12 cellular contexts compared by ENCODE assay signal in genomic region chr2:200377774-200378336, GRCh38.
DNase-seq lines count a peak whose midpoint lies in the region; ATAC-seq, FAIRE-seq and TF ChIP-seq lines count a peak whose summit lies in the region.
"Had no signal": no experiment of that assay in that cellular context is flagged by ENCODE, and none has a peak within 500 bp of the region (broad histone marks: within the 10 kb centered on the region; RNA-seq: fewer than 3 reads in every experiment).

No MANE protein-coding gene starts in this region.

- peak; percentile 26 for DNase-seq in NCI-H345 (lab: John Stamatoyannopoulos, UW)
- no peak for DNase-seq in NCI-H345 treated with DMSO at 0.1 percent for 48 hours (lab: John Stamatoyannopoulos, UW; ENCODE audit: unreplicated experiment)
- no peak for DNase-seq in astrocyte (ENCODE audit: low read depth)
- DNase-seq in HepG2 (ENCODE audit: low spot score): peak; percentile 23
- no peak for DNase-seq in tibial artery
- DNase-seq in activated naive CD4-positive, alpha-beta T cell treated with anti-CD3 and anti-CD28 coated beads, Interleukin-2, amount 50 U/mL, for 16 hours: no peak
- no peak for DNase-seq in T-helper 9 cell
- no peak for DNase-seq in NCI-H1436 treated with DMSO at 0.1 percent for 48 hours (lab: John Stamatoyannopoulos, UW)
- DNase-seq: ACHN, Kasumi-1 had no signal

- H3K9me3 Mint-ChIP-seq in astrocyte (ENCODE audit: unreplicated experiment): no peaks in the 10 kb centered on the region
- H3K9me3 Mint-ChIP-seq: natural killer cell treated with Interleukin-12 subunit alpha and Interleukin-12 subunit beta and Interleukin-15 and Interleukin-18, amount 100 ng/mL, for 72 hours had no signal

- H3K9me3 ChIP-seq in astrocyte (ENCODE audit: insufficient read depth, low read depth, low read length): no peaks in the 10 kb centered on the region
- no peaks in the 10 kb centered on the region for H3K9me3 ChIP-seq in HepG2 (ENCODE audit: low read length)
- H3K9me3 ChIP-seq in tibial artery: no peaks in the 10 kb centered on the region

- H3K4me2 ChIP-seq in astrocyte (ENCODE audit: low read length) (peak overlapping the region; percentile 76), HepG2 (ENCODE audit: low read depth, low read length) (no peak overlapping the region)

- H3K9ac ChIP-seq in astrocyte (ENCODE audit: low read length) (peak overlapping the region; percentile 57), HepG2 (ENCODE audit: insufficient read depth, low read depth, low read length) (no peak overlapping the region)

- H3K79me2 ChIP-seq in astrocyte (ENCODE audit: insufficient read depth, low read length) (peaks cover 76% of the 10 kb centered on the region), HepG2 (ENCODE audit: insufficient read depth, low read length) (peaks cover 97% of the 10 kb centered on the region)

- CTCF ChIA-PET in HepG2 (lab: Yijun Ruan, JAX; ENCODE audit: low intra/inter-chr PET ratio, low total read pairs): no interaction called here

- H3K36me3 ChIP-seq in astrocyte (ENCODE audit: insufficient read depth, low read length) (no peaks in the 10 kb centered on the region), HepG2 (replicated peaks in 1 of 2; ENCODE audit: control insufficient read depth in 1 of 2, insufficient read depth in 2 of 2, low read length in 2 of 2) (peaks cover 4 to 28% of the 10 kb centered on the region in 2 experiments), tibial artery (no peaks in the 10 kb centered on the region)

- no peak for TF ChIP-seq RAD21 in HepG2 (CRISPR knock-in tag; IDR thresholded peaks at IDR 0.05)

- ATAC-seq in HepG2: peak; percentile 24; the same call in 2 of the 3 replicates
- ATAC-seq: natural killer cell treated with Interleukin-12 subunit alpha and Interleukin-12 subunit beta and Interleukin-15 and Interleukin-18, amount 100 ng/mL, for 72 hours had no signal

- no peaks in the 10 kb centered on the region for H4K20me1 ChIP-seq in astrocyte (ENCODE audit: insufficient read depth, low read length)
- H4K20me1 ChIP-seq in HepG2 (ENCODE audit: insufficient read depth, low read length): peaks cover 39% of the 10 kb centered on the region

- H3K27me3 ChIP-seq in astrocyte (ENCODE audit: insufficient read depth, low read length) (no peaks in the 10 kb centered on the region), HepG2 (ENCODE audit: control insufficient read depth in 1 of 2, insufficient read depth in 2 of 2, low read length in 2 of 2) (no peaks in the 10 kb centered on the region), tibial artery (no peaks in the 10 kb centered on the region)

- no peak for FAIRE-seq in astrocyte (lab: Jason Lieb, UNC)
- no peak for FAIRE-seq in HepG2 (lab: Jason Lieb, UNC)

- no peak overlapping the region for H3K27ac Mint-ChIP-seq in astrocyte (ENCODE audit: unreplicated experiment)

- H3K4me1 ChIP-seq in astrocyte (ENCODE audit: insufficient read depth, low read length) (peaks cover 41% of the 10 kb centered on the region), HepG2 (ENCODE audit: insufficient read depth, low read length) (peaks cover 77% of the 10 kb centered on the region), tibial artery (peaks cover 0 to 65% (median 35%) of the 10 kb centered on the region in 4 donors)

- no peaks in the 10 kb centered on the region for H3K36me3 Mint-ChIP-seq in astrocyte (ENCODE audit: low read depth, unreplicated experiment)
- H3K36me3 Mint-ChIP-seq: natural killer cell treated with Interleukin-12 subunit alpha and Interleukin-12 subunit beta and Interleukin-15 and Interleukin-18, amount 100 ng/mL, for 72 hours had no signal

- H3K4me3 ChIP-seq in astrocyte (ENCODE audit: insufficient read depth, low read depth, low read length): no peak overlapping the region
- no peak overlapping the region for H3K4me3 ChIP-seq in HepG2 (replicated peaks in 1 of 3; ENCODE audit: insufficient read depth in 1 of 3, low read depth in 2 of 3, low read length in 3 of 3)
- no peak overlapping the region for H3K4me3 ChIP-seq in tibial artery

- TF ChIP-seq EP300 in HepG2 (IDR thresholded peaks at IDR 0.05; ENCODE audit: low read depth in 2 of 2, low read length in 2 of 2) (0 out of 4 replicates have a peak, but pooled peaks of 1 of the 2 experiments have one; percentile 5), HepG2 (CRISPR knock-in tag; IDR thresholded peaks at IDR 0.05; ENCODE audit: borderline replicate concordance) (no peak)

- no TSS peak for BruUV-seq in HepG2 (replicated peaks; lab: Mats Ljungman, UMichigan)

- intact Hi-C loops in HepG2 (cut with micrococcal nuclease; ENCODE audit: unreplicated experiment) (no loop called here), tibial artery (cut with DNase I; ENCODE audit: low total_unique reads) (no loop called here)

- H3K27ac ChIP-seq in astrocyte (ENCODE audit: low read depth, low read length) (peak overlapping the region; percentile 83), HepG2 (ENCODE audit: extremely low read length, insufficient read depth, low read length) (peak overlapping the region; percentile 3), tibial artery (peak overlapping the region; percentile 65 to 69)
- H3K27ac ChIP-seq: RWPE1 had no signal

- no peak overlapping the region for H2AFZ ChIP-seq in astrocyte (ENCODE audit: low read depth, low read length)
- no peak overlapping the region for H2AFZ ChIP-seq in HepG2 (ENCODE audit: low read length)

- no peak overlapping the region for H3K4me3 Mint-ChIP-seq in astrocyte (ENCODE audit: unreplicated experiment)
- H3K4me3 Mint-ChIP-seq: natural killer cell treated with Interleukin-12 subunit alpha and Interleukin-12 subunit beta and Interleukin-15 and Interleukin-18, amount 100 ng/mL, for 72 hours had no signal

- TF ChIP-seq POLR2A in HepG2 (IDR thresholded peaks at IDR 0.05; ENCODE audit: insufficient read depth in 1 of 2, low read depth in 2 of 2, low read length in 2 of 2): no peak

- POLR2A ChIA-PET in HepG2 (lab: Yijun Ruan, JAX): interaction anchor here (2.1 kb wide), 1 partner anchor 72 kb away, joined by 5 read pairs; the partner anchor contains the start of gene SPATS2L

- in situ Hi-C loops in HepG2 (cut with HindIII; ENCODE audit: extremely low pct_ligation_motif_present, low pct_unique_long_range_greater_than_20kb): no loop called here

- no peak for TF ChIP-seq CTCF in astrocyte (IDR thresholded peaks at IDR 0.05; ENCODE audit: insufficient read depth, low read depth, low read length)
- TF ChIP-seq CTCF in HepG2 (CRISPR knock-in tag; IDR thresholded peaks at IDR 0.05): no peak
- TF ChIP-seq CTCF in tibial artery (IDR thresholded peaks at IDR 0.05): no peak

- 82% methylated on average over 4 of the region's 4 CpGs for WGBS in HepG2 (ENCODE audit: low lambda C conversion rate)

- H3K4me1 Mint-ChIP-seq in astrocyte (ENCODE audit: low read depth, unreplicated experiment): peaks cover 67% of the 10 kb centered on the region

- no peaks in the 10 kb centered on the region for H3K27me3 Mint-ChIP-seq in astrocyte (ENCODE audit: low read depth, unreplicated experiment)
- H3K27me3 Mint-ChIP-seq: natural killer cell treated with Interleukin-12 subunit alpha and Interleukin-12 subunit beta and Interleukin-15 and Interleukin-18, amount 100 ng/mL, for 72 hours had no signal

TF ChIP-seq in HepG2, 621 proteins besides CTCF, POLR2A, EP300 and RAD21:
- TF ChIP-seq HNF4A (CRISPR knock-in tag; IDR thresholded peaks at IDR 0.05): peak; percentile 60
- peak; percentile 25; the same call in 1 of the 2 replicates for TF ChIP-seq TBX2 (CRISPR knock-in tag; IDR thresholded peaks at IDR 0.05; ENCODE audit: borderline replicate concordance)
- TF ChIP-seq SOX5 (CRISPR knock-in tag; IDR thresholded peaks at IDR 0.05; ENCODE audit: borderline replicate concordance): 0 out of 2 replicates have a peak, but pooled peaks have one; percentile 27
- TF ChIP-seq ZNF251 (CRISPR knock-in tag; IDR thresholded peaks at IDR 0.05): no peak
- peak; percentile 76 for TF ChIP-seq HNF4G (IDR thresholded peaks at IDR 0.05; ENCODE audit: borderline replicate concordance, low read depth, low read length)
- no peak for TF ChIP-seq HNF4G (CRISPR knock-in tag; IDR thresholded peaks at IDR 0.05; ENCODE audit: borderline replicate concordance, low read depth)
- TF ChIP-seq NFE2 (CRISPR knock-in tag; IDR thresholded peaks at IDR 0.05): no peak
- 0 out of 2 replicates have a peak, but pooled peaks have one; percentile 18 for TF ChIP-seq PPARG (CRISPR knock-in tag; conservative IDR thresholded peaks at IDR 0.05)
- peak; percentile 25 for TF ChIP-seq RARA (CRISPR knock-in tag; IDR thresholded peaks at IDR 0.05)
- no peak for TF ChIP-seq DRAP1 (CRISPR knock-in tag; IDR thresholded peaks at IDR 0.05)
- no peak for TF ChIP-seq ZNF720 (CRISPR knock-in tag; IDR thresholded peaks at IDR 0.05)
- TF ChIP-seq FOSL2 (CRISPR knock-in tag; IDR thresholded peaks at IDR 0.05): peak; percentile 56; the same call in 1 of the 2 replicates
TF ChIP-seq in HepG2: peak in this region for 7.

Comparison
In these comparisons a context has a peak if more than half of its experiments do, and no peak if none do; other contexts are left out.
1. DNase-seq: peak in NCI-H345 (single experiment) and HepG2 (single experiment); none in NCI-H345 treated with DMSO at 0.1 percent for 48 hours (single experiment), astrocyte (single experiment), tibial artery (0 of 2), activated naive CD4-positive, alpha-beta T cell treated with anti-CD3 and anti-CD28 coated beads, Interleukin-2, amount 50 U/mL, for 16 hours (single experiment), T-helper 9 cell (single experiment) and NCI-H1436 treated with DMSO at 0.1 percent for 48 hours (single experiment).
2. H3K27ac ChIP-seq: peak in every context shown above with its lines; median percentile 83 in astrocyte; 67 in tibial artery; 3 in HepG2.